ENCODE assay signal across 14 cellular contexts in the genomic region with DNA sequence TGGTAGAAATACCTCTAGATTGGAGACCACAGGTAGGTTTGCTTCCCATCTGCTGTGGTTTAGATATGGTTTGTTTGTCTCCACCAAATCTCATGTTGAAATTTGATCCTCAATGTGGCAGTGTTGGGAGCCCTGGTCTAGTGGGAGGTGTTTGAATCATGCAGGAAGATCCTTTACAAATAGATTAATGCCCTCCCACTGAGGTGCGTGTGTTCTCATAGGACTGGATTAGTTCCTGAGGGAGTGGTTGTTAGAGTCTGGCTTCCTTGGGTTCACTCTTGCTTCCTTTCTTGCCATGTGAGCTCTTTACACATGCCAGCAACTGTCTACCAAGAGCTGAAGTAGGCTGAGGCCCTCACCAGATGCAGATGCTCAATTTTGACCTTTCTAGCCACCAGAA.
"Had no signal": no experiment of that assay in that cellular context is flagged by ENCODE, and none has a peak within 500 bp of the region (broad histone marks: within the 10 kb centered on the region; RNA-seq: fewer than 3 reads in every experiment).

No MANE protein-coding gene starts in this region.

- H3K27me3 ChIP-seq: ascending aorta, gastroesophageal sphincter, heart right ventricle, left lung, thyroid gland had no signal

- ATAC-seq: gastroesophageal sphincter; heart right ventricle; left lung; natural killer cell; stimulated activated memory B cell treated with anti-CD40 and anti-IgM and Interleukin-4, amounts not matched to agents 10 μg/mL and 1 μg/mL and 100 μg/mL, for 72 hours had no signal

- H3K4me3 ChIP-seq: ascending aorta, gastroesophageal sphincter, heart right ventricle, left lung, thyroid gland had no signal

- DNase-seq: activated CD4-positive, alpha-beta T cell treated with anti-CD3 and anti-CD28 coated beads for 1 hour; activated CD4-positive, alpha-beta T cell treated with anti-CD3 and anti-CD28 coated beads, Interleukin-2, amount 50 U/mL, for 4 hours; activated naive CD4-positive, alpha-beta T cell treated with anti-CD3 and anti-CD28 coated beads for 36 hours; activated T-cell treated with anti-CD3 and anti-CD28 coated beads for 4 hours; heart right ventricle; islet precursor cell; left lung; natural killer cell; retina; stimulated activated CD4-positive, alpha-beta T cell treated with anti-CD3 and anti-CD28 coated beads, Interleukin-12 subunit alpha, Interleukin-12 subunit beta, amount 100 ng/mL, for 4 hours; thyroid gland had no signal

- H3K27ac ChIP-seq: ascending aorta, gastroesophageal sphincter, heart right ventricle, left lung, thyroid gland had no signal
